In the genomic region with DNA sequence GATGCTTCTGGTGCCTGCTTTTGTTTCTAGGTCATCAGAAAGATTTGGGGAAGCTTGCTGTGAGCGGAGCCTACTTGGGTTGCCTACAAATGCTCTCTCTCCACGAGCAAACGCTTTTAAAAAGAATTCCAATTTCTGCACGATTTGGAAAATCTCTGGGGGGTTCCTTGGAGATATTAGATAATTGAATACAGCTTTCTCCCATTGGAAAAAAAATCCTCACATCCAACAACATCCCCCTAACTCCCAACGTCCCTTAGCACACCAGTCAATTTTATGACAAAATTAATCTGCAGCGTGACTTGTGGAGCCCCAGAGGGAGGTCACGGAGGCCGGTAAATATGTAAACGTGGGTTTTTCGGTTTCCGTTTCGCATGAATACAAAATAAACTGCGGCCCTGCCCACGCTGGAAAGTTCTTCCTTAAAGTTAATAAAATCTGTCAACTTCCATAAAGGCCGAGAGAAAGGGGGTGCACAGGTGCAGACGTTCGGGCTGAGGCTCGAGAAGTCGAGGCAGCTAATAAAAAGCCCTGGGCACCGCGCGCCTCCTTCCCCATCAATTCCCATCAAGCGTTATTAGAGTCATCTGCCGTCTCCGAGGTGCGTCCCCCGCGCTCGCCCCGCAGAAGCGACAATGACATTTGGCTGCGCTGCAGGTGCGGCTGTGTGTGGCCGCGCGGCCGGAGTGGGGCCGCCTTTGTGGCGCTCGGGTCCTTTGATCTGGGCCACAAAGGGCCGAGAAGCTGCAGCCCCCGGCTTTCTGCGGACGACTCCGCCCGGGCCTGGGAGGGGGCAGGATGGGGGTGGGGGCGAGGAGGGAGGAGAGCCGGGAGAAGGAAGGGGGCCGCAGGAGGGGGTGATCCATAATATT, we compare ENCODE assay signal across 16 cellular contexts. TPM values are rescaled to one million over a fixed set of nuclear protein-coding genes. Genes with fewer than 3 reads are reported as not detected.
DNase-seq lines count a peak whose midpoint lies in the region; ATAC-seq and TF ChIP-seq lines count a peak whose summit lies in the region.
"Had no signal": no experiment of that assay in that cellular context is flagged by ENCODE, and none has a peak within 500 bp of the region (broad histone marks: within the 10 kb centered on the region; RNA-seq: fewer than 3 reads in every experiment).

No MANE protein-coding gene starts in this region.

- H2AFZ ChIP-seq in hepatocyte, result peak overlapping the region; percentile 14
- H2AFZ ChIP-seq: PC-9 had no signal

- peak; percentile 72 for ATAC-seq in GM18909 (IDR thresholded peaks at IDR 0.05; ENCODE audit: poor library complexity, unreplicated experiment)
- peak; percentile 75 for ATAC-seq in HG03432 (IDR thresholded peaks at IDR 0.05; ENCODE audit: unreplicated experiment)
- peak; percentile 13 for ATAC-seq in sciatic nerve
- ATAC-seq in left lobe of liver, result no peak

- H3K79me2 ChIP-seq in hepatocyte, result no peaks in the 10 kb centered on the region

- TF ChIP-seq CTCF in hepatocyte (IDR thresholded peaks at IDR 0.05; ENCODE audit: poor library complexity), result no peak

- H3K4me2 ChIP-seq in hepatocyte, result peak overlapping the region; percentile 86
- H3K4me2 ChIP-seq: PC-9 had no signal

- peaks cover 37% of the 10 kb centered on the region for H3K27me3 ChIP-seq in hepatocyte
- H3K27me3 ChIP-seq: thyroid gland had no signal

- no peaks in the 10 kb centered on the region for H3K36me3 ChIP-seq in hepatocyte (replicated peaks; ENCODE audit: insufficient read depth, low read depth)
- H3K36me3 ChIP-seq: thyroid gland had no signal

- intact Hi-C loops in sciatic nerve (cut with DNase I), result no loop called here

- DNase-seq in hepatocyte (ENCODE audit: low spot score) (no peak), sciatic nerve (ENCODE audit: low spot score) (no peak), inferior parietal cortex (ENCODE audit: extremely low spot score) (no peak), left lobe of liver (ENCODE audit: low spot score) (no peak)
- no peak for DNase-seq in stimulated activated CD4-positive, alpha-beta T cell treated with anti-CD3 and anti-CD28 coated beads, Interleukin-12 subunit alpha, Interleukin-12 subunit beta, amount 100 ng/mL, for 4 hours
- DNase-seq: activated CD4-positive, alpha-beta T cell treated with anti-CD3 and anti-CD28 coated beads, Interleukin-2, amount 50 U/mL, for 4 hours; activated gamma-delta T cell; HFFc6; NCI-H2171; PC-9; thyroid gland had no signal

- peaks cover 9% of the 10 kb centered on the region for H3K4me1 ChIP-seq in hepatocyte (ENCODE audit: insufficient read depth)
- H3K4me1 ChIP-seq: thyroid gland had no signal

- H3K27ac ChIP-seq in hepatocyte, result no peak overlapping the region
- H3K27ac ChIP-seq: PC-9, thyroid gland had no signal

- H3K4me3 ChIP-seq in hepatocyte, result peak overlapping the region; percentile 22
- H3K4me3 ChIP-seq: PC-9, thyroid gland had no signal

- no peaks in the 10 kb centered on the region for H3K9me3 ChIP-seq in hepatocyte (ENCODE audit: low read depth)
- H3K9me3 ChIP-seq: thyroid gland had no signal

- no peaks in the 10 kb centered on the region for H4K20me1 ChIP-seq in hepatocyte (ENCODE audit: insufficient read depth, poor library complexity, severe bottlenecking)

- no peaks in the 10 kb centered on the region for H3K9me2 ChIP-seq in hepatocyte (replicated peaks; ENCODE audit: insufficient read depth)

- 14% methylated on average over 45 of the region's 49 CpGs for WGBS in hepatocyte (ENCODE audit: low lambda C conversion rate, missing lambda C conversion rate)

RNA-seq across cellular contexts. Expression of gene SALL1, which starts 37.6 kb away (rescaled TPM):
- total RNA-seq in hepatocyte (4.7 and 5.4 TPM in 2 replicates), sciatic nerve (0.98 TPM), left lobe of liver (27.9 TPM)
- 2.0 and 2.4 TPM in 2 replicates for polyA plus RNA-seq in hepatocyte
- total RNA-seq: bronchial epithelial cell; myocyte; PC-9; T-helper 1 cell treated with Interleukin-12 subunit alpha and Interleukin-12 subunit beta and Interleukin-4 antibody, amounts not matched to agents 30 ng/mL and 1 ng/mL, for 36 hours had no signal
